In genomic region chr9:110256142-110256391, GRCh38 we compare ENCODE assay signal across 1 cellular context.
TF ChIP-seq lines count a peak whose summit lies in the region.

No MANE protein-coding gene starts in this region.

TF ChIP-seq in HepG2, 621 proteins besides CTCF, POLR2A, EP300 and RAD21 (continued from another document):
- TF ChIP-seq MTERF4 (CRISPR knock-in tag; IDR thresholded peaks at IDR 0.05), result 0 out of 2 replicates have a peak, but pooled peaks have one; percentile 24
- peak; percentile 6 for TF ChIP-seq POGZ (CRISPR knock-in tag; IDR thresholded peaks at IDR 0.05)
- TF ChIP-seq ZNF567 (CRISPR knock-in tag; IDR thresholded peaks at IDR 0.05; ENCODE audit: borderline replicate concordance), result no peak
- TF ChIP-seq ZFX (CRISPR knock-in tag; IDR thresholded peaks at IDR 0.05; ENCODE audit: low read depth), result peak; percentile 72
- no peak for TF ChIP-seq KLF11 (CRISPR knock-in tag; IDR thresholded peaks at IDR 0.05)
- TF ChIP-seq ZNF83 (CRISPR knock-in tag; IDR thresholded peaks at IDR 0.05; ENCODE audit: borderline replicate concordance), result 0 out of 2 replicates have a peak, but pooled peaks have one; percentile 21
- TF ChIP-seq, protein P1, sequence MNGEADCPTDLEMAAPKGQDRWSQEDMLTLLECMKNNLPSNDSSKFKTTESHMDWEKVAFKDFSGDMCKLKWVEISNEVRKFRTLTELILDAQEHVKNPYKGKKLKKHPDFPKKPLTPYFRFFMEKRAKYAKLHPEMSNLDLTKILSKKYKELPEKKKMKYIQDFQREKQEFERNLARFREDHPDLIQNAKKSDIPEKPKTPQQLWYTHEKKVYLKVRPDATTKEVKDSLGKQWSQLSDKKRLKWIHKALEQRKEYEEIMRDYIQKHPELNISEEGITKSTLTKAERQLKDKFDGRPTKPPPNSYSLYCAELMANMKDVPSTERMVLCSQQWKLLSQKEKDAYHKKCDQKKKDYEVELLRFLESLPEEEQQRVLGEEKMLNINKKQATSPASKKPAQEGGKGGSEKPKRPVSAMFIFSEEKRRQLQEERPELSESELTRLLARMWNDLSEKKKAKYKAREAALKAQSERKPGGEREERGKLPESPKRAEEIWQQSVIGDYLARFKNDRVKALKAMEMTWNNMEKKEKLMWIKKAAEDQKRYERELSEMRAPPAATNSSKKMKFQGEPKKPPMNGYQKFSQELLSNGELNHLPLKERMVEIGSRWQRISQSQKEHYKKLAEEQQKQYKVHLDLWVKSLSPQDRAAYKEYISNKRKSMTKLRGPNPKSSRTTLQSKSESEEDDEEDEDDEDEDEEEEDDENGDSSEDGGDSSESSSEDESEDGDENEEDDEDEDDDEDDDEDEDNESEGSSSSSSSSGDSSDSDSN (CRISPR knock-in tag; IDR thresholded peaks at IDR 0.05), result peak; percentile 85
- 0 out of 2 replicates have a peak, but pooled peaks have one; percentile 42 for TF ChIP-seq ZNF589 (CRISPR knock-in tag; conservative IDR thresholded peaks at IDR 0.05)
- TF ChIP-seq, protein P2, sequence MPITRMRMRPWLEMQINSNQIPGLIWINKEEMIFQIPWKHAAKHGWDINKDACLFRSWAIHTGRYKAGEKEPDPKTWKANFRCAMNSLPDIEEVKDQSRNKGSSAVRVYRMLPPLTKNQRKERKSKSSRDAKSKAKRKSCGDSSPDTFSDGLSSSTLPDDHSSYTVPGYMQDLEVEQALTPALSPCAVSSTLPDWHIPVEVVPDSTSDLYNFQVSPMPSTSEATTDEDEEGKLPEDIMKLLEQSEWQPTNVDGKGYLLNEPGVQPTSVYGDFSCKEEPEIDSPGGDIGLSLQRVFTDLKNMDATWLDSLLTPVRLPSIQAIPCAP (CRISPR knock-in tag; IDR thresholded peaks at IDR 0.05; ENCODE audit: low read depth), result no peak
- TF ChIP-seq ZNF235 (CRISPR knock-in tag; IDR thresholded peaks at IDR 0.05; ENCODE audit: borderline replicate concordance), result 0 out of 2 replicates have a peak, but pooled peaks have one; percentile 2
- TF ChIP-seq, protein P3, sequence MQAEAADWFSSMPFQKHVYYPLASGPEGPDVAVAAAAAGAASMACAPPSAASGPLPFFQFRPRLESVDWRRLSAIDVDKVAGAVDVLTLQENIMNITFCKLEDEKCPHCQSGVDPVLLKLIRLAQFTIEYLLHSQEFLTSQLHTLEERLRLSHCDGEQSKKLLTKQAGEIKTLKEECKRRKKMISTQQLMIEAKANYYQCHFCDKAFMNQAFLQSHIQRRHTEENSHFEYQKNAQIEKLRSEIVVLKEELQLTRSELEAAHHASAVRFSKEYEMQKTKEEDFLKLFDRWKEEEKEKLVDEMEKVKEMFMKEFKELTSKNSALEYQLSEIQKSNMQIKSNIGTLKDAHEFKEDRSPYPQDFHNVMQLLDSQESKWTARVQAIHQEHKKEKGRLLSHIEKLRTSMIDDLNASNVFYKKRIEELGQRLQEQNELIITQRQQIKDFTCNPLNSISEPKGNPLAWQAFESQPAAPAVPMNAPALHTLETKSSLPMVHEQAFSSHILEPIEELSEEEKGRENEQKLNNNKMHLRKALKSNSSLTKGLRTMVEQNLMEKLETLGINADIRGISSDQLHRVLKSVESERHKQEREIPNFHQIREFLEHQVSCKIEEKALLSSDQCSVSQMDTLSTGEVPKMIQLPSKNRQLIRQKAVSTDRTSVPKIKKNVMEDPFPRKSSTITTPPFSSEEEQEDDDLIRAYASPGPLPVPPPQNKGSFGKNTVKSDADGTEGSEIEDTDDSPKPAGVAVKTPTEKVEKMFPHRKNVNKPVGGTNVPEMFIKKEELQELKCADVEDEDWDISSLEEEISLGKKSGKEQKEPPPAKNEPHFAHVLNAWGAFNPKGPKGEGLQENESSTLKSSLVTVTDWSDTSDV (CRISPR knock-in tag; IDR thresholded peaks at IDR 0.05), result no peak
- TF ChIP-seq ZNF580 (CRISPR knock-in tag; IDR thresholded peaks at IDR 0.05; ENCODE audit: borderline replicate concordance, low read depth), result 0 out of 2 replicates have a peak, but pooled peaks have one; percentile 2
- TF ChIP-seq ZMAT3 (CRISPR knock-in tag; conservative IDR thresholded peaks at IDR 0.05), result 0 out of 2 replicates have a peak, but pooled peaks have one; percentile 15
- 0 out of 2 replicates have a peak, but pooled peaks have one; percentile 23 for TF ChIP-seq HOXA9 (CRISPR knock-in tag; IDR thresholded peaks at IDR 0.05; ENCODE audit: borderline replicate concordance)
- peak; percentile 57; the same call in 1 of the 2 replicates for TF ChIP-seq ZNF543 (CRISPR knock-in tag; IDR thresholded peaks at IDR 0.05)
- no peak for TF ChIP-seq NPAS2 (CRISPR knock-in tag; IDR thresholded peaks at IDR 0.05; ENCODE audit: borderline replicate concordance)
- TF ChIP-seq ZNF136 (CRISPR knock-in tag; IDR thresholded peaks at IDR 0.05; ENCODE audit: low read depth), result 0 out of 2 replicates have a peak, but pooled peaks have one; percentile 2
- no peak for TF ChIP-seq ZNF234 (CRISPR knock-in tag; conservative IDR thresholded peaks at IDR 0.05)
- peak; percentile 43 for TF ChIP-seq HNRNPLL (IDR thresholded peaks at IDR 0.05; ENCODE audit: low read depth, low read length, poor library complexity, severe bottlenecking)
- no peak for TF ChIP-seq ZNF451 (CRISPR knock-in tag; IDR thresholded peaks at IDR 0.05)
- 0 out of 2 replicates have a peak, but pooled peaks have one; percentile 19 for TF ChIP-seq NCOA1 (CRISPR knock-in tag; IDR thresholded peaks at IDR 0.05)
- no peak for TF ChIP-seq TCF7L2 (IDR thresholded peaks at IDR 0.05; ENCODE audit: low read depth, low read length)
- TF ChIP-seq IRF2 (CRISPR knock-in tag; IDR thresholded peaks at IDR 0.05), result peak; percentile 9; the same call in 1 of the 2 replicates
- TF ChIP-seq HES4 (CRISPR knock-in tag; IDR thresholded peaks at IDR 0.05; ENCODE audit: borderline replicate concordance), result no peak
- TF ChIP-seq FLYWCH1 (CRISPR knock-in tag; IDR thresholded peaks at IDR 0.05), result no peak
- TF ChIP-seq SETDB1 (CRISPR knock-in tag; IDR thresholded peaks at IDR 0.05; ENCODE audit: borderline replicate concordance), result no peak
- peak; percentile 18; the same call in 1 of the 2 replicates for TF ChIP-seq FOXO1 (CRISPR knock-in tag; IDR thresholded peaks at IDR 0.05)
- TF ChIP-seq, protein P4, sequence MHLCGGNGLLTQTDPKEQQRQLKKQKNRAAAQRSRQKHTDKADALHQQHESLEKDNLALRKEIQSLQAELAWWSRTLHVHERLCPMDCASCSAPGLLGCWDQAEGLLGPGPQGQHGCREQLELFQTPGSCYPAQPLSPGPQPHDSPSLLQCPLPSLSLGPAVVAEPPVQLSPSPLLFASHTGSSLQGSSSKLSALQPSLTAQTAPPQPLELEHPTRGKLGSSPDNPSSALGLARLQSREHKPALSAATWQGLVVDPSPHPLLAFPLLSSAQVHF (CRISPR knock-in tag; IDR thresholded peaks at IDR 0.05), result no peak
- TF ChIP-seq ZNF614 (CRISPR knock-in tag; IDR thresholded peaks at IDR 0.05; ENCODE audit: borderline replicate concordance), result no peak
- TF ChIP-seq MNT (IDR thresholded peaks at IDR 0.05), result no peak
- TF ChIP-seq, protein P5, sequence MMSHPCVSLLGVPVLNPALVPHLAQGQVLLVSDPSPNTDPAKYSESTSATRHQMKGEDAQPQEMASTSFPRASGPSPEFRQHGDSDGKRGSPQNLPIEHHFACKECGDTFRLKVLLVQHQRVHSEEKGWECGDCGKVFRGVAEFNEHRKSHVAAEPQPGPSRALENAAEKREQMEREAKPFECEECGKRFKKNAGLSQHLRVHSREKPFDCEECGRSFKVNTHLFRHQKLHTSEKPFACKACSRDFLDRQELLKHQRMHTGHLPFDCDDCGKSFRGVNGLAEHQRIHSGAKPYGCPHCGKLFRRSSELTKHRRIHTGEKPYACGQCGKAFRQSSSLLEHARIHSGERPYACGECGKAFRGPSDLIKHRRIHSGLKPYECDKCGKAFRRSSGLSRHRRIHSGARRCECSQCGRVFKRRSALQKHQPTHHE (CRISPR knock-in tag; IDR thresholded peaks at IDR 0.05; ENCODE audit: borderline replicate concordance), result peak; percentile 30
- TF ChIP-seq ZNF563 (CRISPR knock-in tag; IDR thresholded peaks at IDR 0.05), result no peak
- 0 out of 2 replicates have a peak, but pooled peaks have one; percentile 52 for TF ChIP-seq ZNF879 (CRISPR knock-in tag; IDR thresholded peaks at IDR 0.05)
- peak; percentile 26 for TF ChIP-seq ZNF687 (CRISPR knock-in tag; IDR thresholded peaks at IDR 0.05)
- TF ChIP-seq, protein P6, sequence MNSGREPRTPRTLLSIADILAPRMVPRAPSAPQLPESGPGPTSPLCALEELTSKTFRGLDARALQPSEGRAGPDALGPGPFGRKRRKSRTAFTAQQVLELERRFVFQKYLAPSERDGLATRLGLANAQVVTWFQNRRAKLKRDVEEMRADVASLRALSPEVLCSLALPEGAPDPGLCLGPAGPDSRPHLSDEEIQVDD (CRISPR knock-in tag; IDR thresholded peaks at IDR 0.05; ENCODE audit: borderline replicate concordance), result 0 out of 2 replicates have a peak, but pooled peaks have one; percentile 73
- TF ChIP-seq ASH2L (IDR thresholded peaks at IDR 0.05; ENCODE audit: insufficient read length, low read depth, low read length), result no peak
- TF ChIP-seq ZNF263 (CRISPR knock-in tag; IDR thresholded peaks at IDR 0.05), result no peak
- TF ChIP-seq ZNF510 (CRISPR knock-in tag; IDR thresholded peaks at IDR 0.05; ENCODE audit: low read depth), result peak; percentile 44; the same call in 1 of the 2 replicates
- TF ChIP-seq HMGXB4 (CRISPR knock-in tag; IDR thresholded peaks at IDR 0.05; ENCODE audit: borderline replicate concordance in 1 of 2, low read depth in 1 of 2), result peak in 1 of 2 experiments; percentile 69; a peak in 1 of 4 replicates
- 0 out of 2 replicates have a peak, but pooled peaks have one; percentile 23 for TF ChIP-seq RARG (CRISPR knock-in tag; IDR thresholded peaks at IDR 0.05; ENCODE audit: low read depth)
- TF ChIP-seq GFI1 (CRISPR knock-in tag; IDR thresholded peaks at IDR 0.05; ENCODE audit: borderline replicate concordance), result 0 out of 2 replicates have a peak, but pooled peaks have one; percentile 4
